2 cellular contexts compared by ENCODE assay signal in the genomic region with DNA sequence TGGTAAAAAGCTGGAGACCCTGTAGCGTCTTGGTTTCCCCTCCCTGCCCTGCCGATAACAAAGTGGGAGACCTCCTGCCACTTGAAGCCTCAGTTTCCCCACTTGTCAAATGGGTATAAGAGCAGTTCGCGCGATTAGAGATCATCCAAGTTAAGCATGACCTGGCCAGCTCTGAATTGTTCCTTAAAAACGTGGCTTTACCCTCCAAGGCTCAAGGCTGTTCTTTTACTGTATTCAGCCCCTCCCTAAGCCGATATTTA.
TF ChIP-seq lines count a peak whose summit lies in the region.

No MANE protein-coding gene starts in this region.

TF ChIP-seq in GM23338, 12 proteins besides CTCF, POLR2A, EP300 and RAD21:
- no peak for TF ChIP-seq STAT1 (IDR thresholded peaks at IDR 0.05; ENCODE audit: unreplicated experiment)
- TF ChIP-seq CREB1 (CRISPR knock-in tag; IDR thresholded peaks at IDR 0.05; ENCODE audit: low read depth): no peak
- TF ChIP-seq, protein P1, sequence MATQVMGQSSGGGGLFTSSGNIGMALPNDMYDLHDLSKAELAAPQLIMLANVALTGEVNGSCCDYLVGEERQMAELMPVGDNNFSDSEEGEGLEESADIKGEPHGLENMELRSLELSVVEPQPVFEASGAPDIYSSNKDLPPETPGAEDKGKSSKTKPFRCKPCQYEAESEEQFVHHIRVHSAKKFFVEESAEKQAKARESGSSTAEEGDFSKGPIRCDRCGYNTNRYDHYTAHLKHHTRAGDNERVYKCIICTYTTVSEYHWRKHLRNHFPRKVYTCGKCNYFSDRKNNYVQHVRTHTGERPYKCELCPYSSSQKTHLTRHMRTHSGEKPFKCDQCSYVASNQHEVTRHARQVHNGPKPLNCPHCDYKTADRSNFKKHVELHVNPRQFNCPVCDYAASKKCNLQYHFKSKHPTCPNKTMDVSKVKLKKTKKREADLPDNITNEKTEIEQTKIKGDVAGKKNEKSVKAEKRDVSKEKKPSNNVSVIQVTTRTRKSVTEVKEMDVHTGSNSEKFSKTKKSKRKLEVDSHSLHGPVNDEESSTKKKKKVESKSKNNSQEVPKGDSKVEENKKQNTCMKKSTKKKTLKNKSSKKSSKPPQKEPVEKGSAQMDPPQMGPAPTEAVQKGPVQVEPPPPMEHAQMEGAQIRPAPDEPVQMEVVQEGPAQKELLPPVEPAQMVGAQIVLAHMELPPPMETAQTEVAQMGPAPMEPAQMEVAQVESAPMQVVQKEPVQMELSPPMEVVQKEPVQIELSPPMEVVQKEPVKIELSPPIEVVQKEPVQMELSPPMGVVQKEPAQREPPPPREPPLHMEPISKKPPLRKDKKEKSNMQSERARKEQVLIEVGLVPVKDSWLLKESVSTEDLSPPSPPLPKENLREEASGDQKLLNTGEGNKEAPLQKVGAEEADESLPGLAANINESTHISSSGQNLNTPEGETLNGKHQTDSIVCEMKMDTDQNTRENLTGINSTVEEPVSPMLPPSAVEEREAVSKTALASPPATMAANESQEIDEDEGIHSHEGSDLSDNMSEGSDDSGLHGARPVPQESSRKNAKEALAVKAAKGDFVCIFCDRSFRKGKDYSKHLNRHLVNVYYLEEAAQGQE (IDR thresholded peaks at IDR 0.05; ENCODE audit: unreplicated experiment): no peak
- no peak for TF ChIP-seq POLR2AphosphoS5 (IDR thresholded peaks at IDR 0.05; ENCODE audit: low read depth)
- no peak for TF ChIP-seq EZH2phosphoT487 (IDR thresholded peaks at IDR 0.05; ENCODE audit: unreplicated experiment)
- TF ChIP-seq NANOG (IDR thresholded peaks at IDR 0.05; ENCODE audit: borderline replicate concordance): no peak
- no peak for TF ChIP-seq ZNF114 (CRISPR knock-in tag; IDR thresholded peaks at IDR 0.05)
- TF ChIP-seq, protein P2, sequence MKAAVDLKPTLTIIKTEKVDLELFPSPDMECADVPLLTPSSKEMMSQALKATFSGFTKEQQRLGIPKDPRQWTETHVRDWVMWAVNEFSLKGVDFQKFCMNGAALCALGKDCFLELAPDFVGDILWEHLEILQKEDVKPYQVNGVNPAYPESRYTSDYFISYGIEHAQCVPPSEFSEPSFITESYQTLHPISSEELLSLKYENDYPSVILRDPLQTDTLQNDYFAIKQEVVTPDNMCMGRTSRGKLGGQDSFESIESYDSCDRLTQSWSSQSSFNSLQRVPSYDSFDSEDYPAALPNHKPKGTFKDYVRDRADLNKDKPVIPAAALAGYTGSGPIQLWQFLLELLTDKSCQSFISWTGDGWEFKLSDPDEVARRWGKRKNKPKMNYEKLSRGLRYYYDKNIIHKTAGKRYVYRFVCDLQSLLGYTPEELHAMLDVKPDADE (IDR thresholded peaks at IDR 0.05): no peak
- no peak for TF ChIP-seq JUNB (IDR thresholded peaks at IDR 0.05; ENCODE audit: unreplicated experiment)
- TF ChIP-seq EZH2 (IDR thresholded peaks at IDR 0.05; ENCODE audit: low read depth, unreplicated experiment): no peak
- TF ChIP-seq, protein P3, sequence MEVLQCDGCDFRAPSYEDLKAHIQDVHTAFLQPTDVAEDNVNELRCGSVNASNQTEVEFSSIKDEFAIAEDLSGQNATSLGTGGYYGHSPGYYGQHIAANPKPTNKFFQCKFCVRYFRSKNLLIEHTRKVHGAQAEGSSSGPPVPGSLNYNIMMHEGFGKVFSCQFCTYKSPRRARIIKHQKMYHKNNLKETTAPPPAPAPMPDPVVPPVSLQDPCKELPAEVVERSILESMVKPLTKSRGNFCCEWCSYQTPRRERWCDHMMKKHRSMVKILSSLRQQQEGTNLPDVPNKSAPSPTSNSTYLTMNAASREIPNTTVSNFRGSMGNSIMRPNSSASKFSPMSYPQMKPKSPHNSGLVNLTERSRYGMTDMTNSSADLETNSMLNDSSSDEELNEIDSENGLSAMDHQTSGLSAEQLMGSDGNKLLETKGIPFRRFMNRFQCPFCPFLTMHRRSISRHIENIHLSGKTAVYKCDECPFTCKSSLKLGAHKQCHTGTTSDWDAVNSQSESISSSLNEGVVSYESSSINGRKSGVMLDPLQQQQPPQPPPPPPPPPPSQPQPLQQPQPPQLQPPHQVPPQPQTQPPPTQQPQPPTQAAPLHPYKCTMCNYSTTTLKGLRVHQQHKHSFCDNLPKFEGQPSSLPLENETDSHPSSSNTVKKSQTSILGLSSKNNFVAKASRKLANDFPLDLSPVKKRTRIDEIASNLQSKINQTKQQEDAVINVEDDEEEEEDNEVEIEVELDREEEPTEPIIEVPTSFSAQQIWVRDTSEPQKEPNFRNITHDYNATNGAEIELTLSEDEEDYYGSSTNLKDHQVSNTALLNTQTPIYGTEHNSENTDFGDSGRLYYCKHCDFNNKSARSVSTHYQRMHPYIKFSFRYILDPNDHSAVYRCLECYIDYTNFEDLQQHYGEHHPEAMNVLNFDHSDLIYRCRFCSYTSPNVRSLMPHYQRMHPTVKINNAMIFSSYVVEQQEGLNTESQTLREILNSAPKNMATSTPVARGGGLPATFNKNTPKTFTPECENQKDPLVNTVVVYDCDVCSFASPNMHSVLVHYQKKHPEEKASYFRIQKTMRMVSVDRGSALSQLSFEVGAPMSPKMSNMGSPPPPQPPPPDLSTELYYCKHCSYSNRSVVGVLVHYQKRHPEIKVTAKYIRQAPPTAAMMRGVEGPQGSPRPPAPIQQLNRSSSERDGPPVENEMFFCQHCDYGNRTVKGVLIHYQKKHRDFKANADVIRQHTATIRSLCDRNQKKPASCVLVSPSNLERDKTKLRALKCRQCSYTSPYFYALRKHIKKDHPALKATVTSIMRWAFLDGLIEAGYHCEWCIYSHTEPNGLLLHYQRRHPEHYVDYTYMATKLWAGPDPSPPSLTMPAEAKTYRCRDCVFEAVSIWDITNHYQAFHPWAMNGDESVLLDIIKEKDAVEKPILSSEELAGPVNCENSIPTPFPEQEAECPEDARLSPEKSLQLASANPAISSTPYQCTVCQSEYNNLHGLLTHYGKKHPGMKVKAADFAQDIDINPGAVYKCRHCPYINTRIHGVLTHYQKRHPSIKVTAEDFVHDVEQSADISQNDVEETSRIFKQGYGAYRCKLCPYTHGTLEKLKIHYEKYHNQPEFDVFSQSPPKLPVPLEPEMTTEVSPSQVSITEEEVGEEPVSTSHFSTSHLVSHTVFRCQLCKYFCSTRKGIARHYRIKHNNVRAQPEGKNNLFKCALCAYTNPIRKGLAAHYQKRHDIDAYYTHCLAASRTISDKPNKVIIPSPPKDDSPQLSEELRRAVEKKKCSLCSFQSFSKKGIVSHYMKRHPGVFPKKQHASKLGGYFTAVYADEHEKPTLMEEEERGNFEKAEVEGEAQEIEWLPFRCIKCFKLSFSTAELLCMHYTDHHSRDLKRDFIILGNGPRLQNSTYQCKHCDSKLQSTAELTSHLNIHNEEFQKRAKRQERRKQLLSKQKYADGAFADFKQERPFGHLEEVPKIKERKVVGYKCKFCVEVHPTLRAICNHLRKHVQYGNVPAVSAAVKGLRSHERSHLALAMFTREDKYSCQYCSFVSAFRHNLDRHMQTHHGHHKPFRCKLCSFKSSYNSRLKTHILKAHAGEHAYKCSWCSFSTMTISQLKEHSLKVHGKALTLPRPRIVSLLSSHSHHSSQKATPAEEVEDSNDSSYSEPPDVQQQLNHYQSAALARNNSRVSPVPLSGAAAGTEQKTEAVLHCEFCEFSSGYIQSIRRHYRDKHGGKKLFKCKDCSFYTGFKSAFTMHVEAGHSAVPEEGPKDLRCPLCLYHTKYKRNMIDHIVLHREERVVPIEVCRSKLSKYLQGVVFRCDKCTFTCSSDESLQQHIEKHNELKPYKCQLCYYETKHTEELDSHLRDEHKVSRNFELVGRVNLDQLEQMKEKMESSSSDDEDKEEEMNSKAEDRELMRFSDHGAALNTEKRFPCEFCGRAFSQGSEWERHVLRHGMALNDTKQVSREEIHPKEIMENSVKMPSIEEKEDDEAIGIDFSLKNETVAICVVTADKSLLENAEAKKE (CRISPR knock-in tag; IDR thresholded peaks at IDR 0.05): no peak

TF ChIP-seq in endothelial cell of umbilical vein, 7 proteins besides CTCF, POLR2A, EP300 and RAD21:
- no peak for TF ChIP-seq JUN (IDR thresholded peaks at IDR 0.05; ENCODE audit: borderline replicate concordance, insufficient read depth, insufficient read length, low read depth)
- TF ChIP-seq GATA2 (IDR thresholded peaks at IDR 0.05; ENCODE audit: insufficient read depth, insufficient read length, low read depth, low read length): no peak
- TF ChIP-seq POLR2AphosphoS5 (IDR thresholded peaks at IDR 0.05; ENCODE audit: insufficient read depth, low read depth, low read length): no peak
- TF ChIP-seq EZH2 (IDR thresholded peaks at IDR 0.05; ENCODE audit: borderline replicate concordance, low read depth, low read length, severe bottlenecking): no peak
- TF ChIP-seq MYC (IDR thresholded peaks at IDR 0.05; ENCODE audit: low read depth, low read length): no peak
- no peak for TF ChIP-seq FOS (IDR thresholded peaks at IDR 0.05; ENCODE audit: borderline replicate concordance, insufficient read depth, low read length)
- TF ChIP-seq, protein P4, sequence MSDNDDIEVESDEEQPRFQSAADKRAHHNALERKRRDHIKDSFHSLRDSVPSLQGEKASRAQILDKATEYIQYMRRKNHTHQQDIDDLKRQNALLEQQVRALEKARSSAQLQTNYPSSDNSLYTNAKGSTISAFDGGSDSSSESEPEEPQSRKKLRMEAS (IDR thresholded peaks at IDR 0.05; ENCODE audit: insufficient read depth, insufficient read length): no peak
